Comparison of ENCODE assay signal across 11 cellular contexts in the genomic region with DNA sequence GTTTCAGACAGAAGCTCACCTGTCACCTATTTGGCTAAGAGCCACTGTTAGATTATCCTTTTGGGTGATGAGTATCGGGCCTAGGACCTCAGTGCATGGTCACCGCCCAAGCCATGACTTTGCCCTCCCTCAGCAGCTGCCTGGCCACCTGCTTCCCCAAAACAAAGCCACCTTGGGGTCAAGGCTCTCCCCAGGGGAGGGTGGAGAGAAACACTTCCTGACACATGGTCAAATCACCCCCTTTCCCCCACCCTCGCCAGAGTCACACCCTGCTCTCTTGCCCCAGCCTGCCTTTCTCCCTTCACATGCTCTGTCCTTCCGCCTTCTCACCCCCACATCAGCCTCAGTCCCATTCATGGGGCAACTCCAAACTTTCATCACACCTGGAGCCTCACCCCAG. TPM values are rescaled to one million over a fixed set of nuclear protein-coding genes. Genes with fewer than 3 reads are reported as not detected.
DNase-seq lines count a peak whose midpoint lies in the region; ATAC-seq and TF ChIP-seq lines count a peak whose summit lies in the region.
"Had no signal": no experiment of that assay in that cellular context is flagged by ENCODE, and none has a peak within 500 bp of the region (broad histone marks: within the 10 kb centered on the region; RNA-seq: fewer than 3 reads in every experiment).

No MANE protein-coding gene starts in this region.

- TF ChIP-seq CTCF in RWPE1 (conservative IDR thresholded peaks at IDR 0.05; ENCODE audit: low read depth) = no peak
- TF ChIP-seq CTCF in lower lobe of right lung (IDR thresholded peaks at IDR 0.05) = no peak
- no peak for TF ChIP-seq CTCF in suprapubic skin (IDR thresholded peaks at IDR 0.05)

- peaks cover 12% of the 10 kb centered on the region for H3K36me3 Mint-ChIP-seq in activated naive CD8-positive, alpha-beta T cell treated with anti-CD3 and anti-CD28 coated beads, Interleukin-2, amount 10 ng/mL, durations not matched to agents 7 days and 5 days
- H3K36me3 Mint-ChIP-seq in activated naive CD8-positive, alpha-beta T cell treated with anti-CD3 and anti-CD28 coated beads, Interleukin-2, amount 50 U/mL, for 24 hours (ENCODE audit: low read depth) = no peaks in the 10 kb centered on the region

- H3K27me3 ChIP-seq in lower lobe of right lung (ENCODE audit: low read depth) = no peaks in the 10 kb centered on the region
- H3K27me3 ChIP-seq in suprapubic skin = no peaks in the 10 kb centered on the region

- H3K4me1 ChIP-seq in lower lobe of right lung (peaks cover 48% of the 10 kb centered on the region), suprapubic skin (peaks cover 53% of the 10 kb centered on the region)

- POLR2A ChIA-PET in activated naive CD8-positive, alpha-beta T cell treated with anti-CD3 and anti-CD28 coated beads, Interleukin-2, amount 10 ng/mL, durations not matched to agents 7 days and 5 days (lab: Charles Lee) = interaction anchor here (1.0 to 3.2 kb wide), 3 partner anchors 15 to 105 kb away, joined by 3 to 31 read pairs (median 3); no protein-coding TSS in a partner anchor
- POLR2A ChIA-PET in RWPE1 (lab: Yijun Ruan, JAX; ENCODE audit: low non-redundant PET) = no interaction called here

- H3K4me3 Mint-ChIP-seq in activated naive CD8-positive, alpha-beta T cell treated with anti-CD3 and anti-CD28 coated beads, Interleukin-2, amount 10 ng/mL, durations not matched to agents 7 days and 5 days = no peak overlapping the region
- H3K4me3 Mint-ChIP-seq in activated naive CD8-positive, alpha-beta T cell treated with anti-CD3 and anti-CD28 coated beads, Interleukin-2, amount 50 U/mL, for 24 hours = no peak overlapping the region

- TF ChIP-seq POLR2A in suprapubic skin (IDR thresholded peaks at IDR 0.05) = no peak

- H3K9me3 ChIP-seq in lower lobe of right lung (no peaks in the 10 kb centered on the region), suprapubic skin (no peaks in the 10 kb centered on the region)

- 60% methylated on average over 4 of the region's 4 CpGs for WGBS in suprapubic skin

- H3K27me3 Mint-ChIP-seq in activated naive CD8-positive, alpha-beta T cell treated with anti-CD3 and anti-CD28 coated beads, Interleukin-2, amount 10 ng/mL, durations not matched to agents 7 days and 5 days = peaks cover 13% of the 10 kb centered on the region
- H3K27me3 Mint-ChIP-seq in activated naive CD8-positive, alpha-beta T cell treated with anti-CD3 and anti-CD28 coated beads, Interleukin-2, amount 50 U/mL, for 24 hours = peaks cover 6% of the 10 kb centered on the region

- ATAC-seq in activated naive CD8-positive, alpha-beta T cell treated with anti-CD3 and anti-CD28 coated beads, Interleukin-2, amount 10 ng/mL, durations not matched to agents 7 days and 5 days (ENCODE audit: low read depth) = no peak
- no peak for ATAC-seq in activated naive CD8-positive, alpha-beta T cell treated with anti-CD3 and anti-CD28 coated beads, Interleukin-2, amount 50 U/mL, for 24 hours
- ATAC-seq in lower lobe of right lung (no peak), HG02885 (IDR thresholded peaks at IDR 0.05; ENCODE audit: poor library complexity, unreplicated experiment) (no peak), GM18861 (IDR thresholded peaks at IDR 0.05; ENCODE audit: unreplicated experiment) (no peak)

- no peak for DNase-seq in activated naive CD8-positive, alpha-beta T cell treated with anti-CD3 and anti-CD28 coated beads, Interleukin-2, amount 10 ng/mL, durations not matched to agents 7 days and 5 days
- DNase-seq in activated naive CD8-positive, alpha-beta T cell treated with anti-CD3 and anti-CD28 coated beads, Interleukin-2, amount 50 U/mL, for 24 hours = no peak
- DNase-seq in RWPE1 (ENCODE audit: low spot score) (peak; percentile 92), lower lobe of right lung (no peak), suprapubic skin (ENCODE audit: low spot score in 2 of 2) (no peak), inferior parietal cortex (ENCODE audit: extremely low spot score) (no peak)
- DNase-seq: activated gamma-delta T cell treated with Interleukin-2 at 50 U/mL for 16 hours, caudate nucleus, NCI-H2107 had no signal

- peak overlapping the region; percentile 1 for H3K27ac Mint-ChIP-seq in activated naive CD8-positive, alpha-beta T cell treated with anti-CD3 and anti-CD28 coated beads, Interleukin-2, amount 10 ng/mL, durations not matched to agents 7 days and 5 days
- no peak overlapping the region for H3K27ac Mint-ChIP-seq in activated naive CD8-positive, alpha-beta T cell treated with anti-CD3 and anti-CD28 coated beads, Interleukin-2, amount 50 U/mL, for 24 hours

- H3K4me1 Mint-ChIP-seq in activated naive CD8-positive, alpha-beta T cell treated with anti-CD3 and anti-CD28 coated beads, Interleukin-2, amount 10 ng/mL, durations not matched to agents 7 days and 5 days = peaks cover 46% of the 10 kb centered on the region
- peaks cover 30% of the 10 kb centered on the region for H3K4me1 Mint-ChIP-seq in activated naive CD8-positive, alpha-beta T cell treated with anti-CD3 and anti-CD28 coated beads, Interleukin-2, amount 50 U/mL, for 24 hours

- H3K36me3 ChIP-seq in lower lobe of right lung = no peaks in the 10 kb centered on the region
- H3K36me3 ChIP-seq in suprapubic skin = no peaks in the 10 kb centered on the region

- intact Hi-C loops in lower lobe of right lung (cut with DNase I) = loop anchor here (5.0 kb wide), 1 partner anchor 106 kb away; no protein-coding TSS in a partner anchor

- no peak overlapping the region for H3K4me3 ChIP-seq in lower lobe of right lung
- no peak overlapping the region for H3K4me3 ChIP-seq in suprapubic skin

- CTCF ChIA-PET in RWPE1 (lab: Yijun Ruan, JAX) = interaction anchor here (0.6 to 5.4 kb wide), 5 partner anchors 11 to 200 kb away, joined by 3 to 61 read pairs (median 4); no protein-coding TSS in a partner anchor

- H3K27ac ChIP-seq in RWPE1 (peak overlapping the region; percentile 56), lower lobe of right lung (peak overlapping the region; percentile 14), suprapubic skin (peak overlapping the region; percentile 77)

- H3K9me3 Mint-ChIP-seq in activated naive CD8-positive, alpha-beta T cell treated with anti-CD3 and anti-CD28 coated beads, Interleukin-2, amount 10 ng/mL, durations not matched to agents 7 days and 5 days = no peaks in the 10 kb centered on the region
- no peaks in the 10 kb centered on the region for H3K9me3 Mint-ChIP-seq in activated naive CD8-positive, alpha-beta T cell treated with anti-CD3 and anti-CD28 coated beads, Interleukin-2, amount 50 U/mL, for 24 hours

- TF ChIP-seq EP300 in suprapubic skin (IDR thresholded peaks at IDR 0.05) = no peak

RNA-seq across cellular contexts. Expression of gene HBEGF, which starts 1.7 kb away (rescaled TPM):
- 10 to 100 TPM; 12.8 TPM for total RNA-seq in activated naive CD8-positive, alpha-beta T cell treated with anti-CD3 and anti-CD28 coated beads, Interleukin-2, amount 10 ng/mL, durations not matched to agents 7 days and 5 days
- total RNA-seq in lower lobe of right lung = 43.2 TPM
- 100 to 1,000 TPM in 1 of 4 donors, 10 to 100 TPM in 3; 19.6 to 189 (median 74.8) TPM for total RNA-seq in suprapubic skin

RNA-seq across cellular contexts. Expression of gene SLC4A9, which starts 11.9 kb away (rescaled TPM):
- total RNA-seq in activated naive CD8-positive, alpha-beta T cell treated with anti-CD3 and anti-CD28 coated beads, Interleukin-2, amount 10 ng/mL, durations not matched to agents 7 days and 5 days = under 1 TPM; 0.17 to 0.31 TPM
- total RNA-seq in lower lobe of right lung (0.32 TPM), suprapubic skin (under 1 TPM in 1 of 4 donors, not detected in 3; 0.56 TPM)

RNA-seq across cellular contexts. Expression of gene PFDN1, which starts 45.2 kb away (rescaled TPM):
- total RNA-seq in activated naive CD8-positive, alpha-beta T cell treated with anti-CD3 and anti-CD28 coated beads, Interleukin-2, amount 10 ng/mL, durations not matched to agents 7 days and 5 days = 10 to 100 TPM; 47.7 to 48.3 TPM
- total RNA-seq in lower lobe of right lung (47.1 TPM), suprapubic skin (10 to 100 TPM; 58.7 to 91.7 (median 76.2) TPM)

RNA-seq across cellular contexts. Expression of gene ANKHD1, which starts 53.5 kb away (rescaled TPM):
- total RNA-seq in activated naive CD8-positive, alpha-beta T cell treated with anti-CD3 and anti-CD28 coated beads, Interleukin-2, amount 10 ng/mL, durations not matched to agents 7 days and 5 days = 100 to 1,000 TPM; 148 to 156 TPM
- total RNA-seq in lower lobe of right lung (133 TPM), suprapubic skin (100 to 1,000 TPM; 148 to 362 (median 168) TPM)

Comparison
In these comparisons a context has a peak if more than half of its experiments do, and no peak if none do; other contexts are left out.
1. H3K27ac ChIP-seq: peak in every context shown above with its lines; median percentile 77 in suprapubic skin; 56 in RWPE1; 14 in lower lobe of right lung.